16 cellular contexts compared by ENCODE assay signal in the genomic region with DNA sequence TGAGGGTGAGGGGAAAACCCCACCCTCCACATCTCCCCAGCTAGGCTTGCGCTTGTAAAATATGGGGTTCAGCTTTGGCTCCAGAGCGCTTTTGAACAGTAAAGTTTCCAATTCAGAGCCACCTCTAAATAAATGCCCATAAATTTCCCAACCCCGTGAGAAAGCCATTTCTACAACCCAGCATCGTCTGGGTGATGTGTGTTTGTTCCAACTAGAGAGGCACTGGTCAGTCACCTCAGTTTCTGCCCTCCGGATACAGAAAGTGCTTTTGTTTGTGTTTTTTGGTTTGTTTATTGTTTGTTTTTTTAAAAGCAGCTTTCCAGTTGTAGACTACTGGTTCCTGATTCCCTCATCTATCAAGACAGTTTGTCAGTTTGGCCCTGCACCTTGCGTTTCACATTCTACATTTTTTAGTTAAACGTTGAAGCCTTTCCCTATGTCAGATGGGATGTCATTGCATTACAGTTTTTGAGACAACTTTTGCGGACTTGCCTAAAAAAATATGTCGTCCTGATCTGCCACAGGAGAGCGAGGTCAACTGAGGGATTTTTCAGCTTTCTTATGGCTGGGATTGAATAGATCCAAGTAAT. TPM values are rescaled to one million over a fixed set of nuclear protein-coding genes. Genes with fewer than 3 reads are reported as not detected.
DNase-seq lines count a peak whose midpoint lies in the region; ATAC-seq and TF ChIP-seq lines count a peak whose summit lies in the region.
"Had no signal": no experiment of that assay in that cellular context is flagged by ENCODE, and none has a peak within 500 bp of the region (broad histone marks: within the 10 kb centered on the region; RNA-seq: fewer than 3 reads in every experiment).

No MANE protein-coding gene starts in this region.

- peak overlapping the region; percentile 90 for H3K4me2 ChIP-seq in smooth muscle cell

- H3K4me3 ChIP-seq in iPS-15b (ENCODE audit: low read depth, low read length): peak overlapping the region; percentile 72
- H3K4me3 ChIP-seq in smooth muscle cell: peak overlapping the region; percentile 54
- no peak overlapping the region for H3K4me3 ChIP-seq in transverse colon
- H3K4me3 ChIP-seq: K562 had no signal

- no peak overlapping the region for H3K9ac ChIP-seq in iPS-15b (ENCODE audit: low read depth, low read length)
- H3K9ac ChIP-seq in smooth muscle cell (ENCODE audit: low read depth): no peak overlapping the region

- in situ Hi-C loops in transverse colon (cut with MboI; ENCODE audit: low pct_ligation_motif_present in 1 of 4, low pct_unique_long_range_greater_than_20kb in 1 of 4, low sequenced_read_pairs in 3 of 4): loop anchor here in 1 of 4 donors (10.0 kb wide), 1 partner anchor 1138 kb away; no protein-coding TSS in a partner anchor

- no peak for TF ChIP-seq EP300 in transverse colon (IDR thresholded peaks at IDR 0.05; ENCODE audit: low read depth)

- H3K9me3 Mint-ChIP-seq in activated T-helper 1 cell treated with anti-CD3 and anti-CD28 coated beads, Interleukin-12 subunit alpha, Interleukin-12 subunit beta, Interleukin-2, Interleukin-4 antibody, amounts not matched to agents 30 ng/mL and 10 ng/mL and 1 ng/mL, durations not matched to agents 14 hours and 24 hours and 36 hours: peaks cover 6% of the 10 kb centered on the region
- no peaks in the 10 kb centered on the region for H3K9me3 Mint-ChIP-seq in HFFc6

- H2AFZ ChIP-seq in smooth muscle cell (ENCODE audit: low read depth): peak overlapping the region; percentile 75

- no peaks in the 10 kb centered on the region for H3K79me2 ChIP-seq in smooth muscle cell (ENCODE audit: low read depth)

- H3K4me1 ChIP-seq in iPS-15b (ENCODE audit: control insufficient read depth, insufficient read depth, low read length): peaks cover 26% of the 10 kb centered on the region
- H3K4me1 ChIP-seq in smooth muscle cell (ENCODE audit: low read depth): peaks cover 66% of the 10 kb centered on the region
- H3K4me1 ChIP-seq in transverse colon: peaks cover 12 to 27% (median 20%) of the 10 kb centered on the region in 4 donors

- H3K27me3 ChIP-seq in iPS-15b (ENCODE audit: control insufficient read depth, insufficient read depth, low read length) (peaks cover 50% of the 10 kb centered on the region), smooth muscle cell (ENCODE audit: low read depth) (peaks cover 92% of the 10 kb centered on the region), transverse colon (peaks cover 88% of the 10 kb centered on the region)

- H3K27ac ChIP-seq in smooth muscle cell (ENCODE audit: low read depth) (no peak overlapping the region), transverse colon (no peak overlapping the region)
- H3K27ac ChIP-seq: 22Rv1, C4-2B had no signal

- no peaks in the 10 kb centered on the region for H4K20me1 ChIP-seq in smooth muscle cell (ENCODE audit: low read depth)

- no peak overlapping the region for H3K4me3 Mint-ChIP-seq in activated T-helper 1 cell treated with anti-CD3 and anti-CD28 coated beads, Interleukin-12 subunit alpha, Interleukin-12 subunit beta, Interleukin-2, Interleukin-4 antibody, amounts not matched to agents 30 ng/mL and 10 ng/mL and 1 ng/mL, durations not matched to agents 14 hours and 24 hours and 36 hours
- H3K4me3 Mint-ChIP-seq in HFFc6: no peak overlapping the region

- intact Hi-C loops in activated T-helper 1 cell treated with anti-CD3 and anti-CD28 coated beads, Interleukin-12 subunit alpha, Interleukin-12 subunit beta, Interleukin-2, Interleukin-4 antibody, amounts not matched to agents 30 ng/mL and 10 ng/mL and 1 ng/mL, durations not matched to agents 14 hours and 24 hours and 36 hours (cut with micrococcal nuclease): no loop called here
- intact Hi-C loops in transverse colon (cut with DNase I; ENCODE audit: low total_unique reads): no loop called here

- peaks cover 67% of the 10 kb centered on the region for H3K27me3 Mint-ChIP-seq in activated T-helper 1 cell treated with anti-CD3 and anti-CD28 coated beads, Interleukin-12 subunit alpha, Interleukin-12 subunit beta, Interleukin-2, Interleukin-4 antibody, amounts not matched to agents 30 ng/mL and 10 ng/mL and 1 ng/mL, durations not matched to agents 14 hours and 24 hours and 36 hours (ENCODE audit: insufficient read depth)
- peaks cover 21% of the 10 kb centered on the region for H3K27me3 Mint-ChIP-seq in HFFc6 (ENCODE audit: insufficient read depth)

- H3K4me1 Mint-ChIP-seq in activated T-helper 1 cell treated with anti-CD3 and anti-CD28 coated beads, Interleukin-12 subunit alpha, Interleukin-12 subunit beta, Interleukin-2, Interleukin-4 antibody, amounts not matched to agents 30 ng/mL and 10 ng/mL and 1 ng/mL, durations not matched to agents 14 hours and 24 hours and 36 hours (ENCODE audit: low read depth): peaks cover 12% of the 10 kb centered on the region
- peaks cover 11% of the 10 kb centered on the region for H3K4me1 Mint-ChIP-seq in HFFc6 (ENCODE audit: low read depth)

- DNase-seq in DMS53 (lab: John Stamatoyannopoulos, UW) (peak; percentile 9), DMS53 treated with DMSO at 0.1 percent for 48 hours (lab: John Stamatoyannopoulos, UW; ENCODE audit: unreplicated experiment) (no peak), smooth muscle cell (lab: John Stamatoyannopoulos, UW; ENCODE audit: unreplicated experiment) (no peak), HFFc6 (no peak), transverse colon (no peak)
- no peak for DNase-seq in activated T-helper 1 cell treated with anti-CD3 and anti-CD28 coated beads, Interleukin-12 subunit alpha, Interleukin-12 subunit beta, Interleukin-2, Interleukin-4 antibody, amounts not matched to agents 30 ng/mL and 10 ng/mL and 1 ng/mL, durations not matched to agents 14 hours and 24 hours and 36 hours (ENCODE audit: low spot score)
- DNase-seq: activated naive CD4-positive, alpha-beta T cell treated with anti-CD3 and anti-CD28 coated beads, Interleukin-2, amount 50 U/mL, for 16 hours; DMS79; kidney; NCI-H1092; SHP77 had no signal

- H3K9me3 ChIP-seq in iPS-15b (ENCODE audit: control insufficient read depth, insufficient read depth, low read length) (no peaks in the 10 kb centered on the region), smooth muscle cell (replicated peaks; ENCODE audit: low read depth) (no peaks in the 10 kb centered on the region), transverse colon (no peaks in the 10 kb centered on the region)

- H3K27ac Mint-ChIP-seq in activated T-helper 1 cell treated with anti-CD3 and anti-CD28 coated beads, Interleukin-12 subunit alpha, Interleukin-12 subunit beta, Interleukin-2, Interleukin-4 antibody, amounts not matched to agents 30 ng/mL and 10 ng/mL and 1 ng/mL, durations not matched to agents 14 hours and 24 hours and 36 hours: peak overlapping the region; percentile 53
- no peak overlapping the region for H3K27ac Mint-ChIP-seq in HFFc6

- TF ChIP-seq CTCF in smooth muscle cell (IDR thresholded peaks at IDR 0.05; ENCODE audit: borderline replicate concordance, insufficient read depth, poor library complexity, severe bottlenecking): no peak
- TF ChIP-seq CTCF in HFFc6 (IDR thresholded peaks at IDR 0.05): no peak
- TF ChIP-seq CTCF in transverse colon (IDR thresholded peaks at IDR 0.05): no peak

- 73% methylated on average over 10 of the region's 10 CpGs for WGBS in smooth muscle cell (ENCODE audit: low lambda C conversion rate)
- 15 to 26% methylated on average over 4 to 10 of the region's 10 CpGs for WGBS in transverse colon (ENCODE audit: low coverage in 1 of 2), 2 donors

- H3F3A ChIP-seq in smooth muscle cell (ENCODE audit: low read depth): no peaks in the 10 kb centered on the region

- no peaks in the 10 kb centered on the region for H3K36me3 ChIP-seq in iPS-15b (ENCODE audit: control insufficient read depth, insufficient read depth, low read length)
- no peaks in the 10 kb centered on the region for H3K36me3 ChIP-seq in smooth muscle cell (ENCODE audit: low read depth)
- no peaks in the 10 kb centered on the region for H3K36me3 ChIP-seq in transverse colon

- ATAC-seq in HG02938 (IDR thresholded peaks at IDR 0.05; ENCODE audit: unreplicated experiment): no peak
- ATAC-seq: K562 had no signal

- H3K36me3 Mint-ChIP-seq in activated T-helper 1 cell treated with anti-CD3 and anti-CD28 coated beads, Interleukin-12 subunit alpha, Interleukin-12 subunit beta, Interleukin-2, Interleukin-4 antibody, amounts not matched to agents 30 ng/mL and 10 ng/mL and 1 ng/mL, durations not matched to agents 14 hours and 24 hours and 36 hours (ENCODE audit: low read depth): peaks cover 2% of the 10 kb centered on the region
- no peaks in the 10 kb centered on the region for H3K36me3 Mint-ChIP-seq in HFFc6 (ENCODE audit: low read depth)

- no peak for TF ChIP-seq POLR2A in transverse colon (IDR thresholded peaks at IDR 0.05)

RNA-seq across cellular contexts. Expression of a gene that starts 15.0 kb away (rescaled TPM):
- total RNA-seq in activated T-helper 1 cell treated with anti-CD3 and anti-CD28 coated beads, Interleukin-12 subunit alpha, Interleukin-12 subunit beta, Interleukin-2, Interleukin-4 antibody, amounts not matched to agents 30 ng/mL and 10 ng/mL and 1 ng/mL, durations not matched to agents 14 hours and 24 hours and 36 hours: 0.07 and 0.10 TPM in 2 replicates
- total RNA-seq in smooth muscle cell: not detected in 2 replicates
- polyA plus RNA-seq in smooth muscle cell: not detected in 2 replicates
- total RNA-seq in HFFc6 (2021; fragmentation: NEBNext Ultra II Directional; extraction: Animal tissue kit (Norgen Biotek cat#: 25700)): not detected
- 1 to 10 TPM in 1 of 4 donors, under 1 TPM in 2, not detected in 1; 0.60 to 3.2 (median 0.82) TPM for total RNA-seq in transverse colon
- polyA plus RNA-seq: K562 had no signal

Comparison
In these comparisons a context has a peak if more than half of its experiments do, and no peak if none do; other contexts are left out.
1. H3K4me3 ChIP-seq: peak in iPS-15b (single experiment) and smooth muscle cell (single experiment); none in transverse colon (0 of 4).